8 cellular contexts compared by ENCODE assay signal in the genomic region with DNA sequence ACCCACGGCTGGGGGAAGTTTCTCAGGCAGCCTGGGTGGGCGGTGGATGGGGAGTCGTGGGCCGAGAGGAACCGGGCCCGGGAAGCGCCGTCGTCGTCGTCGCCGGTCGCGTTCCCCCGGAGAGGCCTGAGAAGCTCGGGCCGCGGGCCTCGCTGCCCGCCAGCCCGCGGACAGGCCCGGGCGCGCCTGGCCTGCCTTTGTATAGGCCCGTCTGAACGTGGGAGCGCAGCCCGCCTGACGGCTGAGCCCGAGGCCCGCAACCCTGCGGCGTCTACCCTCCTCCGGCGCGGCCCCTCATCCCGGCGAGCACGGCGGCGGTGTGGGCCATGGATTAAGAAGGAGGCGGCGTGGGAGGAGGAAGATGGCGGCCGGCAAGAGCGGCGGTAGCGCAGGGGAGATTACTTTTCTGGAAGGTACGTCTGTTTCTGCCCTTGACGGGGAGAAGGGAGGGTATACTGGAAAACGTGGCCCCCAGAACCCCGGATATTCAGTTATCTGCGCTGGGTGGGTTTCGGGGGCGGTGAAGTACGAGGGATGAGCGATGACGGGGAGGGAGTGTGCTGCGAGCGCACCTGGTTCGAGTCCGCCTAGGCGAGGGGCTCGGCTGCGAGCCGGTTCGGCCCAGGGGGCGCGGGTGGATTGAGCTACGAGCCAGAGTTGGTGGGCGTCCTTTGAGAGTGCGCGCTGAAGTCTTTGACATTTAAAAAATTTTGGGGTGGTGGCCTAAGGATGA. TPM values are rescaled to one million over a fixed set of nuclear protein-coding genes. Genes with fewer than 3 reads are reported as not detected.
DNase-seq lines count a peak whose midpoint lies in the region; ATAC-seq, FAIRE-seq and TF ChIP-seq lines count a peak whose summit lies in the region.

No MANE protein-coding gene starts in this region.

- H3K4me1 ChIP-seq in HAP-1 (peaks cover 13% of the 10 kb centered on the region), right lobe of liver (peaks cover 0 to 22% (median 4%) of the 10 kb centered on the region in 4 donors)

- in situ Hi-C loops in HAP-1 (cut with MboI; ENCODE audit: low sequenced_read_pairs), result no loop called here

- DNase-seq in GM12892 (ENCODE audit: insufficient read length) (peak; percentile 26), HAP-1 (ENCODE audit: low spot score in 2 of 2) (peak in 1 of 2 experiments; percentile 66), M059J (ENCODE audit: low read depth) (peak; percentile 54), chondrocyte (ENCODE audit: low spot score) (no peak), right lobe of liver (peak; percentile 48 to 72 (median 66)), epidermal melanocyte (ENCODE audit: insufficient read length, low spot score) (no peak)
- peak; percentile 72 for DNase-seq in activated CD4-positive, CD25-positive, alpha-beta regulatory T cell treated with anti-CD3 and anti-CD28 coated beads, Interleukin-2, amount 50 U/mL, for 72 hours
- peak; percentile 20 to 64 (median 29) for DNase-seq in stimulated activated CD4-positive, alpha-beta T cell treated with anti-CD3 and anti-CD28 coated beads, TNF-alpha, amount 100 ng/mL, for 48 hours (ENCODE audit: low read depth in 3 of 3)

- H3K36me3 ChIP-seq in HAP-1 (replicated peaks) (peaks cover 5% of the 10 kb centered on the region; the same call in 1 of the 2 replicates), right lobe of liver (no peaks in the 10 kb centered on the region)

- peak overlapping the region; percentile 89 to 96 (median 94) for H3K27ac ChIP-seq in right lobe of liver

- H3K4me3 ChIP-seq in HAP-1, result peak overlapping the region; percentile 85
- peak overlapping the region; percentile 77 to 90 (median 81) for H3K4me3 ChIP-seq in right lobe of liver

- TF ChIP-seq CTCF in chondrocyte (IDR thresholded peaks at IDR 0.05) (no peak), right lobe of liver (IDR thresholded peaks at IDR 0.05) (no peak)

- TF ChIP-seq POLR2A in GM12892 (IDR thresholded peaks at IDR 0.05; ENCODE audit: low read depth, low read length) (no peak), right lobe of liver (IDR thresholded peaks at IDR 0.05) (no peak)

- intact Hi-C loops in right lobe of liver (cut with DNase I), result no loop called here

- peak; percentile 67 for FAIRE-seq in GM12892 (lab: Jason Lieb, UNC)

- no peaks in the 10 kb centered on the region for H3K9me3 Mint-ChIP-seq in chondrocyte (ENCODE audit: low read depth)

- H3K9me3 ChIP-seq in HAP-1 (no peaks in the 10 kb centered on the region), right lobe of liver (no peaks in the 10 kb centered on the region)

- H3K4me3 Mint-ChIP-seq in chondrocyte (ENCODE audit: unreplicated experiment), result peak overlapping the region; percentile 99

- H3K27ac Mint-ChIP-seq in chondrocyte (ENCODE audit: unreplicated experiment), result peak overlapping the region; percentile 99

- peaks cover 51% of the 10 kb centered on the region for H3K4me1 Mint-ChIP-seq in chondrocyte (ENCODE audit: low read depth)

- peak; percentile 62 to 76 (median 72) for ATAC-seq in right lobe of liver

- WGBS in right lobe of liver (ENCODE audit: insufficient coverage, low coverage, low lambda C conversion rate, missing lambda C conversion rate), result under 1% methylated on average over 29 of the region's 75 CpGs

- no peaks in the 10 kb centered on the region for H3K27me3 Mint-ChIP-seq in chondrocyte (ENCODE audit: low read depth)

- H3K27me3 ChIP-seq in HAP-1 (ENCODE audit: low read depth), result no peaks in the 10 kb centered on the region
- no peaks in the 10 kb centered on the region for H3K27me3 ChIP-seq in right lobe of liver

- no peaks in the 10 kb centered on the region for H3K36me3 Mint-ChIP-seq in chondrocyte (ENCODE audit: low read depth)

RNA-seq across cellular contexts. Expression of a gene that starts 0.7 kb away (rescaled TPM):
- polyA plus RNA-seq in GM12892 (2012; ENCODE audit: missing spikeins), result 44.1 TPM
- 37.7 and 45.0 TPM in 2 replicates for total RNA-seq in M059J (2014; rRNA removed; shearing (Covaris generic))
- total RNA-seq in chondrocyte (82.1 to 96.3 TPM (median 83.6 TPM) in 3 replicates), right lobe of liver (10 to 100 TPM; 21.8 to 43.4 (median 31.6) TPM)

Comparison
In these comparisons a context has a peak if more than half of its experiments do, and no peak if none do; other contexts are left out.
1. DNase-seq: peak in GM12892 (single experiment), M059J (single experiment), activated CD4-positive, CD25-positive, alpha-beta regulatory T cell treated with anti-CD3 and anti-CD28 coated beads, Interleukin-2, amount 50 U/mL, for 72 hours (single experiment), right lobe of liver (3 of 3) and stimulated activated CD4-positive, alpha-beta T cell treated with anti-CD3 and anti-CD28 coated beads, TNF-alpha, amount 100 ng/mL, for 48 hours (3 of 3); none in chondrocyte (single experiment) and epidermal melanocyte (single experiment).